1 cellular context compared by ENCODE assay signal in genomic region chr20:32508775-32509119, GRCh38.
TF ChIP-seq lines count a peak whose summit lies in the region.

No MANE protein-coding gene starts in this region.

TF ChIP-seq in GM23338, 12 proteins besides CTCF, POLR2A, EP300 and RAD21:
- TF ChIP-seq ETS1 (IDR thresholded peaks at IDR 0.05) (no peak), CREB1 (CRISPR knock-in tag; IDR thresholded peaks at IDR 0.05; ENCODE audit: low read depth) (no peak), ZNF331 (CRISPR knock-in tag; IDR thresholded peaks at IDR 0.05; ENCODE audit: low read depth) (no peak), NANOG (IDR thresholded peaks at IDR 0.05; ENCODE audit: borderline replicate concordance) (no peak), POLR2AphosphoS5 (IDR thresholded peaks at IDR 0.05; ENCODE audit: low read depth) (no peak), JUNB (IDR thresholded peaks at IDR 0.05; ENCODE audit: unreplicated experiment) (no peak), ZNF114 (CRISPR knock-in tag; IDR thresholded peaks at IDR 0.05) (no peak), ZNF462 (CRISPR knock-in tag; IDR thresholded peaks at IDR 0.05) (no peak), REST (IDR thresholded peaks at IDR 0.05; ENCODE audit: unreplicated experiment) (no peak), EZH2phosphoT487 (IDR thresholded peaks at IDR 0.05; ENCODE audit: unreplicated experiment) (no peak), STAT1 (IDR thresholded peaks at IDR 0.05; ENCODE audit: unreplicated experiment) (no peak), EZH2 (IDR thresholded peaks at IDR 0.05; ENCODE audit: low read depth, unreplicated experiment) (no peak)
TF ChIP-seq in GM23338: peak in this region for 0.
